Comparison of ENCODE assay signal across 1 cellular context in the genomic region with DNA sequence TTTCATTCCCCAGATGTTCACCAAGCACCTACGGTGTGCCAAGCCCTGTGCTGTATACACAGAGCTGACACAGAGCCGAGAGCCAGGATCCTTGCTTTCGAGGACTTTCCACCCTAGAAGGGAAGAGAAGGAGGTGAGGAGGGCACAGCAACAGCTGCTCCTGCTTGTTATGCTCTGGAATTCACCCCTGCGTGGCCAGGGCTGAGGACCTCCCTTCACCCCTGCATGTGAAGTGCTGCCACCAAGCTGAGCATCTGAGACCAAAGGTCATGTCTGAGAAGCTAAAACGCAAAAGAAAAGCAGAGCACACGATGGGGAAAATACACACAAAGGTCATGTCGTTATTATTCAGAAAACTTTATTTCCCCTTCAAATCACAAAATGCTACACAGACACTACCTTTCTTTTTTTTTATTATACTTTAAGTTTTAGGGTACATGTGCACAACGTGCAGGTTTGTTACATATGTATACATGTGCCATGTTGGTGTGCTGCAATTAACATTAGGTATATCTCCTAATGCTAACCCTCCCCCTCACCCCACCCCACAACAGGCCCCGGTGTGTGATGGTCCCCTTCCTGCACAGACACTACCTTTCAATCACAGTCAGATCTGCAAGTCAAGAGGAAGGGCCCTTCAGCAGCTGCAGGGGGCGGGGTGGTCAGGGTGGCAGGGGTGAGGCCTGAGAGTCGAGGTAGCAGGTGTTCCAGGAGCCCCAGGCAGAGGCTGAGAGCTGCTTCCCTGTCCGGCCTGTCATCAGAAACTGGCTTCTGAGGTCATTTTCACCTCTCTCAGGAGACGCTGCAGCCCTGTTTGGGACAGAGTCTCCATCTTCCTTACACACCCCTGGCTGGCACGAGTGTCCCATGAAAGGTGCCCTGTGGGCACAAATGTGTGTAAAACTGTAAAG.
TF ChIP-seq lines count a peak whose summit lies in the region.

No MANE protein-coding gene starts in this region.

TF ChIP-seq in H1, 55 proteins besides CTCF, POLR2A, EP300 and RAD21:
- TF ChIP-seq SP2 (IDR thresholded peaks at IDR 0.05; ENCODE audit: low read length) (no peak), TBP (IDR thresholded peaks at IDR 0.05; ENCODE audit: low read depth, low read length) (no peak), CTBP2 (IDR thresholded peaks at IDR 0.05; ENCODE audit: borderline replicate concordance, insufficient read depth, insufficient read length, low read length) (no peak), CBX5 (IDR thresholded peaks at IDR 0.05; ENCODE audit: low read depth, low read length) (no peak), HDAC2 (IDR thresholded peaks at IDR 0.05; ENCODE audit: borderline replicate concordance in 1 of 2, low read depth in 2 of 2, low read length in 2 of 2) (no peak), FOSL1 (IDR thresholded peaks at IDR 0.05; ENCODE audit: insufficient read depth, low read depth, low read length) (no peak)
